In the genomic region with DNA sequence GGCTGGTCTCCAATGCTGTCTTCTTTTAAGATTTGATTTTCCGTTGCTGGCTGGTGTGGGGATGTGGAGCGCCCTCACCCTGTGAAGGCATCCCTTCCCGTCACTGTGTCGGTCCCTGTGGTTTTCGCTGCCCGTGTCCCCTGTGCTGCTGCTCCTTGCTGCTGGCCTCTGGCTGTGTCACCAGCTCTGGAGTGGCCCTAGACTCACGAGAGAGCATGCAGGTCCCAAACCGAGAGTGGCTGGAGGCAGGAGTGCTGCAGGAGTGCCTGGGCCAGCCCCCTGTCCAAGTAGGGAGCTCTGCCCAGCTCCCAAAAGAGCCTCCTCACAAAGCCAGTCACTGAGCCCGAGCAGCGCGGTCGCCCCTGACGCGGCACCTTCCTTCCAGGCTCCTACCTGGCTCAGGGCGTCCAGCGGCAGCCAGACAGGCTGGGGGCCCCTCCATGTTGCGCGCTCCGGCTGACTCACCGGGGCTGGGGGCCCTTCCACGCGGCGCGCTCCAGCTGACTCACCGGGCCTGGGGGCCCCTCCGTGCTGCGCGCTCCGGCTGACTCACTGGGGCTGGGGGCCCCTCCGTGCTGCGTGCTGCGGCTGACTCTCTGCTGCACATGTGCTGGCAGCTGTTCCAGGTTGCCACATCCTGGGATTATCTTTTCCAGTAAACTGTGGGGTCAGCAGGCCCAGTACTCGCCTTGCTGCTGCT, we compare ENCODE assay signal across 10 cellular contexts.
DNase-seq lines count a peak whose midpoint lies in the region; TF ChIP-seq lines count a peak whose summit lies in the region.
"Had no signal": no experiment of that assay in that cellular context is flagged by ENCODE, and none has a peak within 500 bp of the region (broad histone marks: within the 10 kb centered on the region; RNA-seq: fewer than 3 reads in every experiment).

No MANE protein-coding gene starts in this region.

- H3K9me3 ChIP-seq in testis: no peaks in the 10 kb centered on the region
- no peaks in the 10 kb centered on the region for H3K9me3 ChIP-seq in CD8-positive, alpha-beta memory T cell (ENCODE audit: low read length)

- H3K27me3 ChIP-seq in testis: no peaks in the 10 kb centered on the region
- no peaks in the 10 kb centered on the region for H3K27me3 ChIP-seq in CD8-positive, alpha-beta memory T cell (ENCODE audit: insufficient read depth, low read length, poor library complexity, severe bottlenecking)

- H3K4me1 Mint-ChIP-seq in osteocyte (ENCODE audit: unreplicated experiment): peaks cover 55% of the 10 kb centered on the region
- H3K4me1 Mint-ChIP-seq in type B pancreatic cell (ENCODE audit: unreplicated experiment): peaks cover 20% of the 10 kb centered on the region
- H3K4me1 Mint-ChIP-seq in CD8-positive, alpha-beta memory T cell: peaks cover 0 to 4% (median 3%) of the 10 kb centered on the region in 3 donors

- H3K27ac ChIP-seq in testis: no peak overlapping the region
- no peak overlapping the region for H3K27ac ChIP-seq in CD8-positive, alpha-beta memory T cell (ENCODE audit: low read depth, low read length)

- H3K4me1 ChIP-seq in testis: no peaks in the 10 kb centered on the region
- H3K4me1 ChIP-seq in CD8-positive, alpha-beta memory T cell (ENCODE audit: insufficient read depth, low read length): peaks cover 3% of the 10 kb centered on the region

- H3K27me3 Mint-ChIP-seq in osteocyte (ENCODE audit: unreplicated experiment) (no peaks in the 10 kb centered on the region), type B pancreatic cell (peaks cover 18% of the 10 kb centered on the region)
- peaks cover 9 to 35% of the 10 kb centered on the region in 2 donors for H3K27me3 Mint-ChIP-seq in CD8-positive, alpha-beta memory T cell

- DNase-seq in EL (peak; percentile 98), NOMO-1 treated with DMSO at 0.1 percent for 48 hours (lab: John Stamatoyannopoulos, UW; ENCODE audit: unreplicated experiment) (peak; percentile 60), fibroblast of gingiva (ENCODE audit: low read depth) (peak; percentile 87), osteocyte (ENCODE audit: extremely low spot score, unreplicated experiment) (peak; percentile 91), type B pancreatic cell (ENCODE audit: extremely low spot score, unreplicated experiment) (no peak), testis (no peak)
- no peak for DNase-seq in CD8-positive, alpha-beta memory T cell
- no peak for DNase-seq in NK-92 treated with Interleukin-12 subunit alpha and Interleukin-12 subunit beta, amount 100 ng/mL, for 24 hours (lab: John Stamatoyannopoulos, UW)
- DNase-seq: cerebellar nuclear complex, occipital lobe had no signal

- CTCF ChIA-PET in CD8-positive, alpha-beta memory T cell (lab: Charles Lee): no interaction called here

- intact Hi-C loops in testis (cut with DNase I; ENCODE audit: low total_unique reads): no loop called here

- 66 to 81% methylated on average over 2 to 32 of the region's 33 CpGs for WGBS in testis, 2 donors

- TF ChIP-seq POLR2A in testis (IDR thresholded peaks at IDR 0.05): no peak

- H3K4me3 Mint-ChIP-seq in osteocyte (ENCODE audit: unreplicated experiment) (no peak overlapping the region), type B pancreatic cell (no peak overlapping the region)
- no peak overlapping the region for H3K4me3 Mint-ChIP-seq in CD8-positive, alpha-beta memory T cell

- no peaks in the 10 kb centered on the region for H3K9me3 Mint-ChIP-seq in osteocyte (ENCODE audit: unreplicated experiment)
- no peaks in the 10 kb centered on the region for H3K9me3 Mint-ChIP-seq in type B pancreatic cell
- no peaks in the 10 kb centered on the region for H3K9me3 Mint-ChIP-seq in CD8-positive, alpha-beta memory T cell

- no peaks in the 10 kb centered on the region for H3K36me3 ChIP-seq in testis (ENCODE audit: low read depth, missing control alignments)
- no peaks in the 10 kb centered on the region for H3K36me3 ChIP-seq in CD8-positive, alpha-beta memory T cell (ENCODE audit: insufficient read depth, low read length)

- POLR2A ChIA-PET in CD8-positive, alpha-beta memory T cell (lab: Charles Lee): no interaction called here

- no peak overlapping the region for H3K4me3 ChIP-seq in testis
- H3K4me3 ChIP-seq in CD8-positive, alpha-beta memory T cell (ENCODE audit: low read length): no peak overlapping the region

- H3K27ac Mint-ChIP-seq in osteocyte (ENCODE audit: unreplicated experiment) (peak overlapping the region; percentile 78), type B pancreatic cell (no peak overlapping the region)
- no peak overlapping the region for H3K27ac Mint-ChIP-seq in CD8-positive, alpha-beta memory T cell

- H3K36me3 Mint-ChIP-seq in osteocyte (ENCODE audit: unreplicated experiment) (no peaks in the 10 kb centered on the region), type B pancreatic cell (no peaks in the 10 kb centered on the region)
- H3K36me3 Mint-ChIP-seq in CD8-positive, alpha-beta memory T cell: no peaks in the 10 kb centered on the region

- TF ChIP-seq CTCF in osteocyte (IDR thresholded peaks at IDR 0.05): no peak
- TF ChIP-seq CTCF in type B pancreatic cell (conservative IDR thresholded peaks at IDR 0.05): no peak
- TF ChIP-seq CTCF in testis (IDR thresholded peaks at IDR 0.05): no peak

Comparison
In these comparisons a context has a peak if more than half of its experiments do, and no peak if none do; other contexts are left out.
1. DNase-seq: peak in EL (single experiment), NOMO-1 treated with DMSO at 0.1 percent for 48 hours (single experiment), fibroblast of gingiva (single experiment) and osteocyte (single experiment); none in type B pancreatic cell (single experiment), testis (single experiment), CD8-positive, alpha-beta memory T cell (0 of 5) and NK-92 treated with Interleukin-12 subunit alpha and Interleukin-12 subunit beta, amount 100 ng/mL, for 24 hours (single experiment).